In the genomic region with DNA sequence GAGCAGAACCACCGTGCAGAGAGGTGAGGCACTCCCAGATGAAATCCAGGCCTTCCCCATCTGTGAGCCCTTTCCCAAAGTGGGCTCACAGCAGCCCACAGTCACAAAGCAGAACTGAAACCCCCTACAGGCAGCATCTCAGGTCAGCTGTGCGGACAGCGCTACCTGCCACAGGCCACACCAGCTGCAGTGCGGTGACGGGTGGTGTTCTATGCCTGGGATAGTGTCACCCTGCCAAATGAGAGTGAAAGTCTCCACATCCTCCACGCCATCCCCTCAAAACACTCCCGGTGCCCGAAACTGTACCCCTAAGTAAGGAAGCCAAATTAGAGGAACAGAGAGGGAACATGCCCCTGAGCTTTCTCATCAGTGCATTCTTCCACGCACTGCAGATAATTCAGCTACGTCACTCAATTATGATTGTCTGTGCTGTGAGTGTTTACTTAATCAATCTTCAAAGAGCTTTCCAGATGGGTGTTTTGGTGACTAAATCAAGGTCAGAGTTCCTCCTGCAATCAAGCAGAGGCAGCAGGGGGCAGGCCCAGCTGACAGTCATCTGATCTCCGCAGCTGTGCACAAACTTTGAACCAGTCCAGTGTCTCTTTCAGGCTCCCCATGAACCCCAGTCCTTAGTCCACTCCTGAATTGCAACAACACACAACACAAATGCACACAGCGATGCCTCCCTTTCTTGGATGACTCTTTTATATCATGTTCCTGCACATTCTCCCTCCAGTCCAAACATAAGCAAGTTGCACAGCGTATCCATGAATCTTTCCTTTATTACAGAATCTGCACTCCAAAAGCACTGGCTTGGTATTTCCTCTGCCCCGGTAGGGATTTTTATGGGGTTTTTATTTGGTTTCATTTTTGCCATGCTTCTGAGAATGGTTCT, we compare ENCODE assay signal across 8 cellular contexts.
DNase-seq lines count a peak whose midpoint lies in the region; ATAC-seq and TF ChIP-seq lines count a peak whose summit lies in the region.

No MANE protein-coding gene starts in this region.

- H3K27ac ChIP-seq in stomach: peak overlapping the region; percentile 69 to 95 (median 92)

- TF ChIP-seq POLR2A in stomach (IDR thresholded peaks at IDR 0.05): no peak

- no peaks in the 10 kb centered on the region for H3K36me3 Mint-ChIP-seq in IgD-negative memory B cell
- H3K36me3 Mint-ChIP-seq in central memory CD8-positive, alpha-beta T cell (ENCODE audit: insufficient read depth): peaks cover 12% of the 10 kb centered on the region
- H3K36me3 Mint-ChIP-seq in memory B cell: no peaks in the 10 kb centered on the region

- H3K4me1 Mint-ChIP-seq in IgD-negative memory B cell (peaks cover 38 to 48% (median 44%) of the 10 kb centered on the region in 3 donors), memory B cell (peaks cover 40% of the 10 kb centered on the region)
- peaks cover 45% of the 10 kb centered on the region for H3K4me1 Mint-ChIP-seq in central memory CD8-positive, alpha-beta T cell

- H3K9me3 Mint-ChIP-seq in IgD-negative memory B cell: no peaks in the 10 kb centered on the region
- no peaks in the 10 kb centered on the region for H3K9me3 Mint-ChIP-seq in central memory CD8-positive, alpha-beta T cell
- H3K9me3 Mint-ChIP-seq in memory B cell: no peaks in the 10 kb centered on the region

- WGBS in stomach, 5 donors: 37 to 54% (median 48%) methylated on average over 9 to 14 of the region's 14 CpGs

- TF ChIP-seq CTCF in GM06990 (IDR thresholded peaks at IDR 0.05; ENCODE audit: insufficient read depth, low read length, poor library complexity, severe bottlenecking) (peak; percentile 30), stomach (IDR thresholded peaks at IDR 0.05) (no peak)

- peaks cover 62 to 94% (median 73%) of the 10 kb centered on the region in 4 donors for H3K4me1 ChIP-seq in stomach

- H3K27ac Mint-ChIP-seq in IgD-negative memory B cell (peak overlapping the region; percentile 90 to 97 (median 93)), memory B cell (peak overlapping the region; percentile 97)
- H3K27ac Mint-ChIP-seq in central memory CD8-positive, alpha-beta T cell (ENCODE audit: low read depth): peak overlapping the region; percentile 88

- peak; percentile 61 for ATAC-seq in GM21423 (IDR thresholded peaks at IDR 0.05; ENCODE audit: unreplicated experiment)
- peak; percentile 73 for ATAC-seq in central memory CD8-positive, alpha-beta T cell (replicated peaks; ENCODE audit: extremely low read depth, poor library complexity, severe bottlenecking)
- peak; percentile 73 for ATAC-seq in memory B cell (ENCODE audit: low read depth)

- H3K4me3 Mint-ChIP-seq in IgD-negative memory B cell (peak overlapping the region; percentile 61 to 83 (median 68)), memory B cell (peak overlapping the region; percentile 76)
- peak overlapping the region; percentile 75 for H3K4me3 Mint-ChIP-seq in central memory CD8-positive, alpha-beta T cell

- intact Hi-C loops in stomach (cut with DNase I; ENCODE audit: low total_unique reads): no loop called here

- H3K36me3 ChIP-seq in GM06990 (ENCODE audit: control insufficient read depth, insufficient read depth, low read length) (no peaks in the 10 kb centered on the region), stomach (no peaks in the 10 kb centered on the region)

- DNase-seq in GM06990 (ENCODE audit: extremely low read depth, insufficient read length) (peak; percentile 90), T-helper 2 cell (peak in 4 of 5 experiments; percentile 36 to 91 (median 46)), memory B cell (ENCODE audit: low spot score in 2 of 2) (peak; percentile 56 to 60), stomach (peak; percentile 45), NCI-H526 (lab: John Stamatoyannopoulos, UW) (no peak)
- DNase-seq in central memory CD8-positive, alpha-beta T cell (ENCODE audit: low spot score in 2 of 2): peak in 1 of 2 donors; percentile 29

- TF ChIP-seq EP300 in stomach (IDR thresholded peaks at IDR 0.05): no peak

- H3K4me3 ChIP-seq in GM06990 (replicated peaks; ENCODE audit: low read depth, low read length) (peak overlapping the region; percentile 25), stomach (no peak overlapping the region)

- H3K27me3 ChIP-seq in GM06990 (replicated peaks; ENCODE audit: control insufficient read depth, insufficient read depth, low read length) (no peaks in the 10 kb centered on the region), stomach (no peaks in the 10 kb centered on the region)

- no peaks in the 10 kb centered on the region for H3K9me3 ChIP-seq in stomach

- no peaks in the 10 kb centered on the region for H3K27me3 Mint-ChIP-seq in IgD-negative memory B cell
- no peaks in the 10 kb centered on the region for H3K27me3 Mint-ChIP-seq in central memory CD8-positive, alpha-beta T cell
- H3K27me3 Mint-ChIP-seq in memory B cell: no peaks in the 10 kb centered on the region

Comparison
In these comparisons a context has a peak if more than half of its experiments do, and no peak if none do; other contexts are left out.
1. DNase-seq: peak in GM06990 (single experiment), T-helper 2 cell (4 of 5), memory B cell (2 of 2) and stomach (single experiment); none in NCI-H526 (0 of 2).
2. Peak in every context shown above with its lines, with median percentiles within 50 percentile points of each other: ATAC-seq, H3K27ac Mint-ChIP-seq and H3K4me3 Mint-ChIP-seq.